Comparison of ENCODE assay signal across 20 cellular contexts in genomic region chr4:173929921-173930320, GRCh38.
"Had no signal": no experiment of that assay in that cellular context is flagged by ENCODE, and none has a peak within 500 bp of the region (broad histone marks: within the 10 kb centered on the region; RNA-seq: fewer than 3 reads in every experiment).

No MANE protein-coding gene starts in this region.

- DNase-seq: effector CD8-positive, alpha-beta T cell; effector memory CD8-positive, alpha-beta T cell; endodermal cell; erythroblast; foreskin keratinocyte; glutamatergic neuron; head of caudate nucleus; heart right ventricle; hippocampal formation; left cardiac atrium; left lung; left ventricle myocardium superior; lower lobe of right lung; mesenchymal stem cell; mucosa of descending colon had no signal

- H3K9me3 ChIP-seq: heart right ventricle, left lung, lower lobe of right lung, mucosa of descending colon had no signal

- H3K4me1 ChIP-seq: foreskin keratinocyte, heart right ventricle, left lung, lower lobe of right lung had no signal

- ATAC-seq: effector memory CD8-positive, alpha-beta T cell; esophagus mucosa; foreskin keratinocyte; heart right ventricle; left cardiac atrium; left lung; left ventricle myocardium superior; lower lobe of right lung; mucosa of descending colon had no signal

- H3K27me3 Mint-ChIP-seq: effector memory CD8-positive, alpha-beta T cell had no signal

- H3K27me3 ChIP-seq: foreskin keratinocyte, heart right ventricle had no signal

- H3K27ac Mint-ChIP-seq: dendritic cell treated with granulocyte-macrophage colony-stimulating factor and Interleukin-4, amounts not matched to agents 40 ng/mL and 50 ng/mL, for 4 days; effector memory CD8-positive, alpha-beta T cell; endodermal cell had no signal

- H3K9me3 Mint-ChIP-seq: dendritic cell treated with granulocyte-macrophage colony-stimulating factor and Interleukin-4, amounts not matched to agents 40 ng/mL and 50 ng/mL, for 4 days; effector memory CD8-positive, alpha-beta T cell; endodermal cell; mesothelial cell of epicardium had no signal

- H3K4me3 ChIP-seq: coronary artery, heart right ventricle, left lung, lower lobe of right lung, mucosa of descending colon had no signal

- H3K4me3 Mint-ChIP-seq: dendritic cell treated with granulocyte-macrophage colony-stimulating factor and Interleukin-4, amounts not matched to agents 40 ng/mL and 50 ng/mL, for 4 days; effector memory CD8-positive, alpha-beta T cell; endodermal cell; mesothelial cell of epicardium had no signal

- H3K27ac ChIP-seq: coronary artery, epithelial cell of prostate, foreskin keratinocyte, heart right ventricle, left lung, lower lobe of right lung had no signal

- H3K36me3 Mint-ChIP-seq: mesothelial cell of epicardium had no signal

- H3K36me3 ChIP-seq: heart right ventricle, left lung, lower lobe of right lung had no signal
